9 cellular contexts compared by ENCODE assay signal in genomic region chr5:119063579-119064379, GRCh38. TPM values are rescaled to one million over a fixed set of nuclear protein-coding genes. Genes with fewer than 3 reads are reported as not detected.
A peak's percentile ranks its signal among the peaks of the same experiment; 100 is the strongest.
DNase-seq lines count a peak whose midpoint lies in the region; ATAC-seq, FAIRE-seq and TF ChIP-seq lines count a peak whose summit lies in the region.
"Had no signal": no experiment of that assay in that cellular context is flagged by ENCODE, and none has a peak within 500 bp of the region (broad histone marks: within the 10 kb centered on the region; RNA-seq: fewer than 3 reads in every experiment).

No MANE protein-coding gene starts in this region.

- no peaks in the 10 kb centered on the region for H3K9me3 Mint-ChIP-seq in effector memory CD8-positive, alpha-beta T cell

- no peaks in the 10 kb centered on the region for H3F3A ChIP-seq in Loucy (ENCODE audit: low read depth)

- no peak overlapping the region for H3K9ac ChIP-seq in Loucy (ENCODE audit: low read depth, low read length, poor library complexity, severe bottlenecking)

- no peak overlapping the region for H3K27ac Mint-ChIP-seq in effector memory CD8-positive, alpha-beta T cell

- no peak overlapping the region for H3K4me3 Mint-ChIP-seq in effector memory CD8-positive, alpha-beta T cell

- H2AFZ ChIP-seq in Loucy (ENCODE audit: low read length) = no peak overlapping the region

- H3K4me1 Mint-ChIP-seq in effector memory CD8-positive, alpha-beta T cell (ENCODE audit: low read depth in 2 of 2) = peaks cover 5 to 9% of the 10 kb centered on the region in 2 donors

- H3K4me1 ChIP-seq in Loucy (ENCODE audit: insufficient read depth, low read length, poor library complexity, severe bottlenecking) = peaks cover 7% of the 10 kb centered on the region

- FAIRE-seq in GM12891 (lab: Jason Lieb, UNC) = peak; percentile 84

- peaks cover 3% of the 10 kb centered on the region for H3K36me3 Mint-ChIP-seq in effector memory CD8-positive, alpha-beta T cell (ENCODE audit: insufficient read depth)

- DNase-seq in GM12891 (ENCODE audit: insufficient read length, low spot score) (no peak), NCI-H2171 (lab: John Stamatoyannopoulos, UW) (no peak), HPDE6-E6E7 (ENCODE audit: extremely low spot score) (no peak), RKO (ENCODE audit: low spot score) (no peak)
- no peak for DNase-seq in effector memory CD8-positive, alpha-beta T cell
- no peak for DNase-seq in stimulated activated CD4-positive, alpha-beta T cell treated with anti-CD3 and anti-CD28 coated beads, Interleukin-12 subunit alpha, Interleukin-12 subunit beta, amount 100 ng/mL, for 4 hours

- no peaks in the 10 kb centered on the region for H3K27me3 ChIP-seq in Loucy (ENCODE audit: insufficient read depth, low read length, poor library complexity, severe bottlenecking)
- H3K27me3 ChIP-seq: cardiac muscle cell had no signal

- H3K36me3 ChIP-seq in Loucy (ENCODE audit: insufficient read depth, low read length) = no peaks in the 10 kb centered on the region
- H3K36me3 ChIP-seq: cardiac muscle cell had no signal

- no peaks in the 10 kb centered on the region for H3K79me2 ChIP-seq in Loucy (ENCODE audit: insufficient read depth, low read length)

- no peaks in the 10 kb centered on the region for H4K20me1 ChIP-seq in Loucy (ENCODE audit: insufficient read depth, low read length, poor library complexity, severe bottlenecking)

- H3K4me2 ChIP-seq in Loucy (ENCODE audit: low read depth, low read length, poor library complexity, severe bottlenecking) = peak overlapping the region; percentile 8

- no peaks in the 10 kb centered on the region for H3K27me3 Mint-ChIP-seq in effector memory CD8-positive, alpha-beta T cell

- H3K9me3 ChIP-seq in Loucy (ENCODE audit: insufficient read depth, low read depth, low read length) = no peaks in the 10 kb centered on the region

- peak; percentile 81 for ATAC-seq in GM21723 (IDR thresholded peaks at IDR 0.05; ENCODE audit: unreplicated experiment)
- ATAC-seq in effector memory CD8-positive, alpha-beta T cell (replicated peaks) = peak; percentile 65

- no peak for TF ChIP-seq CTCF in Loucy (conservative IDR thresholded peaks at IDR 0.05; ENCODE audit: low read length)

- no peaks in the 10 kb centered on the region for H3K9me2 ChIP-seq in Loucy (replicated peaks; ENCODE audit: low read depth, low read length)

- TF ChIP-seq POLR2A in GM12891 (IDR thresholded peaks at IDR 0.05; ENCODE audit: low read depth, low read length) = no peak

- no peak overlapping the region for H3K4me3 ChIP-seq in Loucy (ENCODE audit: low read length, poor library complexity, severe bottlenecking)
- H3K4me3 ChIP-seq: cardiac muscle cell had no signal

TF ChIP-seq in GM12891, 5 proteins besides CTCF, POLR2A, EP300 and RAD21:
- no peak for TF ChIP-seq TAF1 (IDR thresholded peaks at IDR 0.05; ENCODE audit: low read depth, low read length)
- TF ChIP-seq POLR2AphosphoS5 (IDR thresholded peaks at IDR 0.05; ENCODE audit: low read depth, low read length) = no peak
- TF ChIP-seq SPI1 (IDR thresholded peaks at IDR 0.05; ENCODE audit: low read depth, low read length) = no peak
- no peak for TF ChIP-seq PAX5 (IDR thresholded peaks at IDR 0.05; ENCODE audit: insufficient read depth, low read length, severe bottlenecking)
- TF ChIP-seq POU2F2 (IDR thresholded peaks at IDR 0.05; ENCODE audit: low read depth, low read length) = no peak

RNA-seq across cellular contexts. Expression of gene DMXL1, which starts 7.1 kb away (rescaled TPM):
- polyA plus RNA-seq in GM12891 (2012; ENCODE audit: low read depth, missing spikeins) = 17.9 TPM
